ENCODE assay signal across 24 cellular contexts in genomic region chr15:92361321-92362090, GRCh38. TPM values are rescaled to one million over a fixed set of nuclear protein-coding genes. Genes with fewer than 3 reads are reported as not detected.
"Had no signal": no experiment of that assay in that cellular context is flagged by ENCODE, and none has a peak within 500 bp of the region (broad histone marks: within the 10 kb centered on the region; RNA-seq: fewer than 3 reads in every experiment).

No MANE protein-coding gene starts in this region.

- H3K36me3 ChIP-seq: MG63, SJSA1 had no signal

- H3K9me3 ChIP-seq: SJSA1 had no signal

- H3K27ac ChIP-seq: SJSA1 had no signal

- H3K4me1 ChIP-seq: SJSA1 had no signal

- FAIRE-seq: HepG2, RCC 7860 had no signal

- H3K4me3 ChIP-seq: MG63, SJSA1 had no signal

- H3K27me3 ChIP-seq: MG63 had no signal

- DNase-seq: IMR-90, Karpas-422, KG1, MG63, NCI-H1092, NCI-H1105 treated with DMSO at 0.1 percent for 48 hours, NCI-H1436, NCI-H187, NCI-H2029, NCI-H2081 treated with DMSO at 0.1 percent for 48 hours, NCI-H2171, NCI-H226, NCI-H446, NCI-H510A, NCI-H524 treated with DMSO at 0.1 percent for 48 hours, NCI-H69, NCI-H774, Right ventricle myocardium superior, RPMI8226, SIG-M5 had no signal

RNA-seq across cellular contexts. Expression of gene ST8SIA2, which starts 32.2 kb away (rescaled TPM):
- total RNA-seq: HepG2; IMR-90; T-helper 1 cell treated with Interleukin-12 subunit alpha and Interleukin-12 subunit beta and Interleukin-4 antibody, amounts not matched to agents 30 ng/mL and 1 ng/mL, for 36 hours had no signal
- polyA plus RNA-seq: HepG2, IMR-90 had no signal
